In genomic region chr9:132295181-132295580, GRCh38 we compare ENCODE assay signal across 21 cellular contexts. TPM values are rescaled to one million over a fixed set of nuclear protein-coding genes. Genes with fewer than 3 reads are reported as not detected.
A peak's percentile ranks its signal among the peaks of the same experiment; 100 is the strongest.
DNase-seq lines count a peak whose midpoint lies in the region; ATAC-seq and TF ChIP-seq lines count a peak whose summit lies in the region.
"Had no signal": no experiment of that assay in that cellular context is flagged by ENCODE, and none has a peak within 500 bp of the region (broad histone marks: within the 10 kb centered on the region; RNA-seq: fewer than 3 reads in every experiment).

No MANE protein-coding gene starts in this region.

- no peak overlapping the region for H2AFZ ChIP-seq in PC-9

- no peaks in the 10 kb centered on the region for H3K27me3 Mint-ChIP-seq in activated T-cell treated with anti-CD3 and anti-CD28 coated beads, Interleukin-2, amount 50 U/mL, for 24 hours
- no peaks in the 10 kb centered on the region for H3K27me3 Mint-ChIP-seq in HFFc6 (ENCODE audit: insufficient read depth)
- no peaks in the 10 kb centered on the region for H3K27me3 Mint-ChIP-seq in activated naive CD8-positive, alpha-beta T cell treated with anti-CD3 and anti-CD28 coated beads, Interleukin-2, amount 50 U/mL, for 24 hours
- no peaks in the 10 kb centered on the region for H3K27me3 Mint-ChIP-seq in natural killer cell treated with Interleukin-12 subunit alpha and Interleukin-12 subunit beta and Interleukin-15 and Interleukin-18, amount 100 ng/mL, for 72 hours
- no peaks in the 10 kb centered on the region for H3K27me3 Mint-ChIP-seq in osteocyte (ENCODE audit: unreplicated experiment)

- 0 out of 2 replicates have a peak, but pooled peaks cover 3% of the 10 kb centered on the region for H4K20me1 ChIP-seq in PC-9 (ENCODE audit: insufficient read depth)

- no peak overlapping the region for H3K27ac ChIP-seq in PC-9
- H3K27ac ChIP-seq: BLaER1 treated with 17β-estradiol and CSF1 and Interleukin-3, amounts not matched to agents 10 nM and 100 nM; heart right ventricle; left ventricle myocardium inferior; right atrium auricular region; suprapubic skin had no signal

- BruUV-seq in PC-9 (replicated peaks; lab: Mats Ljungman, UMichigan): no TSS peak

- no peaks in the 10 kb centered on the region for H3K9me3 ChIP-seq in PC-9 (ENCODE audit: insufficient read depth, low read depth)
- H3K9me3 ChIP-seq: BLaER1 treated with 17β-estradiol and CSF1 and Interleukin-3, amounts not matched to agents 10 nM and 100 nM; heart right ventricle; left ventricle myocardium inferior; mucosa of descending colon; right atrium auricular region; suprapubic skin had no signal

- no peaks in the 10 kb centered on the region for H3K27me3 ChIP-seq in PC-9 (ENCODE audit: insufficient read depth, low read depth)
- H3K27me3 ChIP-seq: BLaER1 treated with 17β-estradiol and CSF1 and Interleukin-3, amounts not matched to agents 10 nM and 100 nM; heart right ventricle; right atrium auricular region; suprapubic skin had no signal

- POLR2A ChIA-PET in PC-9 (lab: Charles Lee; ENCODE audit: unreplicated experiment): no interaction called here

- H3K9me2 ChIP-seq in PC-9 (ENCODE audit: insufficient read depth): no peaks in the 10 kb centered on the region

- no peak for TF ChIP-seq CTCF in HFFc6 (IDR thresholded peaks at IDR 0.05)
- TF ChIP-seq CTCF in osteocyte (IDR thresholded peaks at IDR 0.05): no peak
- TF ChIP-seq CTCF in PC-9 (conservative IDR thresholded peaks at IDR 0.05): no peak

- peak overlapping the region; percentile 39 for H3K27ac Mint-ChIP-seq in activated T-cell treated with anti-CD3 and anti-CD28 coated beads, Interleukin-2, amount 50 U/mL, for 24 hours
- H3K27ac Mint-ChIP-seq in HFFc6 (0 out of 2 replicates have a peak overlapping the region, but pooled peaks have one; percentile 6), osteocyte (ENCODE audit: unreplicated experiment) (no peak overlapping the region)
- H3K27ac Mint-ChIP-seq in activated naive CD8-positive, alpha-beta T cell treated with anti-CD3 and anti-CD28 coated beads, Interleukin-2, amount 50 U/mL, for 24 hours: peak overlapping the region; percentile 9
- H3K27ac Mint-ChIP-seq in natural killer cell treated with Interleukin-12 subunit alpha and Interleukin-12 subunit beta and Interleukin-15 and Interleukin-18, amount 100 ng/mL, for 72 hours: peak overlapping the region; percentile 12 to 45

- H3K4me1 Mint-ChIP-seq in activated T-cell treated with anti-CD3 and anti-CD28 coated beads, Interleukin-2, amount 50 U/mL, for 24 hours (ENCODE audit: low read depth): peaks cover 31% of the 10 kb centered on the region
- H3K4me1 Mint-ChIP-seq in HFFc6 (ENCODE audit: low read depth) (peaks cover 7% of the 10 kb centered on the region), osteocyte (ENCODE audit: unreplicated experiment) (peaks cover 10% of the 10 kb centered on the region)
- peaks cover 26% of the 10 kb centered on the region for H3K4me1 Mint-ChIP-seq in activated naive CD8-positive, alpha-beta T cell treated with anti-CD3 and anti-CD28 coated beads, Interleukin-2, amount 50 U/mL, for 24 hours
- peaks cover 16 to 23% of the 10 kb centered on the region in 2 donors for H3K4me1 Mint-ChIP-seq in natural killer cell treated with Interleukin-12 subunit alpha and Interleukin-12 subunit beta and Interleukin-15 and Interleukin-18, amount 100 ng/mL, for 72 hours (ENCODE audit: low read depth in 2 of 2)

- no peaks in the 10 kb centered on the region for H3K9me3 Mint-ChIP-seq in activated T-cell treated with anti-CD3 and anti-CD28 coated beads, Interleukin-2, amount 50 U/mL, for 24 hours
- H3K9me3 Mint-ChIP-seq in HFFc6 (no peaks in the 10 kb centered on the region), osteocyte (ENCODE audit: unreplicated experiment) (no peaks in the 10 kb centered on the region)
- no peaks in the 10 kb centered on the region for H3K9me3 Mint-ChIP-seq in activated naive CD8-positive, alpha-beta T cell treated with anti-CD3 and anti-CD28 coated beads, Interleukin-2, amount 50 U/mL, for 24 hours
- no peaks in the 10 kb centered on the region for H3K9me3 Mint-ChIP-seq in natural killer cell treated with Interleukin-12 subunit alpha and Interleukin-12 subunit beta and Interleukin-15 and Interleukin-18, amount 100 ng/mL, for 72 hours

- peaks cover 85% of the 10 kb centered on the region for H3K36me3 Mint-ChIP-seq in activated T-cell treated with anti-CD3 and anti-CD28 coated beads, Interleukin-2, amount 50 U/mL, for 24 hours (ENCODE audit: low read depth)
- H3K36me3 Mint-ChIP-seq in HFFc6 (ENCODE audit: low read depth) (peaks cover 35% of the 10 kb centered on the region), osteocyte (ENCODE audit: unreplicated experiment) (peaks cover 56% of the 10 kb centered on the region)
- H3K36me3 Mint-ChIP-seq in activated naive CD8-positive, alpha-beta T cell treated with anti-CD3 and anti-CD28 coated beads, Interleukin-2, amount 50 U/mL, for 24 hours (ENCODE audit: low read depth): peaks cover 51% of the 10 kb centered on the region
- peaks cover 33% of the 10 kb centered on the region for H3K36me3 Mint-ChIP-seq in natural killer cell treated with Interleukin-12 subunit alpha and Interleukin-12 subunit beta and Interleukin-15 and Interleukin-18, amount 100 ng/mL, for 72 hours

- H3K79me2 ChIP-seq in PC-9 (ENCODE audit: low read depth): no peaks in the 10 kb centered on the region

- ATAC-seq in activated naive CD8-positive, alpha-beta T cell treated with anti-CD3 and anti-CD28 coated beads, Interleukin-2, amount 50 U/mL, for 24 hours: no peak
- no peak for ATAC-seq in natural killer cell treated with Interleukin-12 subunit alpha and Interleukin-12 subunit beta and Interleukin-15 and Interleukin-18, amount 100 ng/mL, for 72 hours
- no peak for ATAC-seq in GM19324 (IDR thresholded peaks at IDR 0.05; ENCODE audit: low FRiP score, unreplicated experiment)
- ATAC-seq: mucosa of descending colon had no signal

- CTCF ChIA-PET in PC-9 (lab: Charles Lee): no interaction called here

- H3K36me3 ChIP-seq in PC-9 (ENCODE audit: low read depth): peaks cover 34% of the 10 kb centered on the region

- intact Hi-C loops in PC-9 (cut with micrococcal nuclease; ENCODE audit: unreplicated experiment): no loop called here

- no peaks in the 10 kb centered on the region for H3F3A ChIP-seq in PC-9 (ENCODE audit: insufficient read depth, low read depth)

- no peak for DNase-seq in activated T-cell treated with anti-CD3 and anti-CD28 coated beads, Interleukin-2, amount 50 U/mL, for 24 hours
- no peak for DNase-seq in activated T-cell treated with anti-CD3 and anti-CD28 coated beads for 4 hours
- no peak for DNase-seq in HFFc6
- no peak for DNase-seq in activated naive CD8-positive, alpha-beta T cell treated with anti-CD3 and anti-CD28 coated beads, Interleukin-2, amount 50 U/mL, for 24 hours
- no peak for DNase-seq in natural killer cell treated with Interleukin-12 subunit alpha and Interleukin-12 subunit beta and Interleukin-15 and Interleukin-18, amount 100 ng/mL, for 72 hours (ENCODE audit: low spot score)
- DNase-seq in osteocyte (ENCODE audit: extremely low spot score, unreplicated experiment): no peak
- no peak for DNase-seq in PC-9
- DNase-seq: activated CD4-positive, alpha-beta T cell treated with anti-CD3 and anti-CD28 coated beads, Interleukin-2, amount 50 U/mL, for 1 hour; activated T-cell treated with anti-CD3 and anti-CD28 coated beads, Interleukin-2, amount 50 U/mL, for 1 hour; amniotic stem cell; heart right ventricle; left ventricle myocardium inferior; mucosa of descending colon; NCI-H146; NCI-H2171; NCI-H526; stimulated activated CD8-positive, alpha-beta memory T cell treated with anti-CD3 and anti-CD28 coated beads, Interleukin-4, amount 100 ng/mL, for 48 hours had no signal

- no peak overlapping the region for H3K4me2 ChIP-seq in PC-9
- H3K4me2 ChIP-seq: BLaER1 treated with 17β-estradiol and CSF1 and Interleukin-3, amounts not matched to agents 10 nM and 100 nM had no signal

- H3K4me3 ChIP-seq in PC-9: no peak overlapping the region
- H3K4me3 ChIP-seq: BLaER1 treated with 17β-estradiol and CSF1 and Interleukin-3, amounts not matched to agents 10 nM and 100 nM; heart right ventricle; left ventricle myocardium inferior; mucosa of descending colon; right atrium auricular region; suprapubic skin had no signal

- no peaks in the 10 kb centered on the region for H3K4me1 ChIP-seq in PC-9 (replicated peaks; ENCODE audit: insufficient read depth)
- H3K4me1 ChIP-seq: left ventricle myocardium inferior, right atrium auricular region, suprapubic skin had no signal

- no peak overlapping the region for H3K4me3 Mint-ChIP-seq in activated T-cell treated with anti-CD3 and anti-CD28 coated beads, Interleukin-2, amount 50 U/mL, for 24 hours
- no peak overlapping the region for H3K4me3 Mint-ChIP-seq in HFFc6
- H3K4me3 Mint-ChIP-seq in activated naive CD8-positive, alpha-beta T cell treated with anti-CD3 and anti-CD28 coated beads, Interleukin-2, amount 50 U/mL, for 24 hours: no peak overlapping the region
- no peak overlapping the region for H3K4me3 Mint-ChIP-seq in natural killer cell treated with Interleukin-12 subunit alpha and Interleukin-12 subunit beta and Interleukin-15 and Interleukin-18, amount 100 ng/mL, for 72 hours
- H3K4me3 Mint-ChIP-seq in osteocyte (ENCODE audit: unreplicated experiment): no peak overlapping the region

RNA-seq across cellular contexts. Expression of gene SETX, which starts 59.6 kb away (rescaled TPM):
- total RNA-seq in HFFc6 (2021; fragmentation: NEBNext Ultra II Directional; extraction: Animal tissue kit (Norgen Biotek cat#: 25700)): 10 to 100 TPM; 14.9 to 18.7 (median 17.7) TPM
- total RNA-seq in natural killer cell treated with Interleukin-12 subunit alpha and Interleukin-12 subunit beta and Interleukin-15 and Interleukin-18, amount 100 ng/mL, for 72 hours: 10 to 100 TPM; 66.1 to 67.4 TPM
- total RNA-seq in osteocyte (53.6 and 54.4 TPM in 2 replicates), PC-9 (2021) (21.2 and 23.5 TPM in 2 replicates)
